ENCODE assay signal across 24 cellular contexts in the genomic region with DNA sequence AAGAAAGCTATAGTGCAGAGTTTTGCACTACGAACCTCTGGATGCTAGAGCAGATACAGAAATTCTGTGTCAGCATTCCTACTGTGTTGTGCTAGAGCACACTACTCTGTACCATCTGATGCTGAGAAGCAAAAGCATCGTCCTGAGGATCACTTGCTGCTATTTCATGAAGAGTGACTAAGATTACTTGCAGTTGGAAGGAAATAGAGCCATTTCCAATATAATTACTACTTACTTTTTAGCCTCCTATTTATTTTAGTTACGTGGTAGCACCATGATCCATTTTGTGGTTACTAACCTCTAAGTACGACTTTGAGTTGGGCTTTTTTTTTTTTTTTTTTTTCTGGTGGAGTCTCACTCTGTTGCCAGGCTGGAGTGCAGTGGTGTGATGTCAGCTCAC.
DNase-seq lines count a peak whose midpoint lies in the region; ATAC-seq, FAIRE-seq and TF ChIP-seq lines count a peak whose summit lies in the region.
"Had no signal": no experiment of that assay in that cellular context is flagged by ENCODE, and none has a peak within 500 bp of the region (broad histone marks: within the 10 kb centered on the region; RNA-seq: fewer than 3 reads in every experiment).

No MANE protein-coding gene starts in this region.

- H3K27me3 ChIP-seq in BE2C, result no peaks in the 10 kb centered on the region
- H3K27me3 ChIP-seq: body of pancreas, pancreas, sigmoid colon had no signal

- no peaks in the 10 kb centered on the region for H3K4me1 ChIP-seq in BE2C
- H3K4me1 ChIP-seq: body of pancreas, pancreas had no signal

- FAIRE-seq in HTR-8/SVneo (lab: Jason Lieb, UNC), result peak; percentile 36
- FAIRE-seq: G401.6, H1, pancreas had no signal

- no peaks in the 10 kb centered on the region for H3K36me3 ChIP-seq in BE2C
- H3K36me3 ChIP-seq: pancreas, sigmoid colon had no signal

- H3K9me3 ChIP-seq in BE2C, result no peaks in the 10 kb centered on the region
- H3K9me3 ChIP-seq: pancreas, sigmoid colon had no signal

- DNase-seq in HTR-8/SVneo (ENCODE audit: insufficient read length, low spot score), result no peak
- DNase-seq in RPMI7951 (ENCODE audit: low read depth), result peak; percentile 58
- peak; percentile 65 for DNase-seq in glomerular visceral epithelial cell (ENCODE audit: extremely low spot score)
- DNase-seq in stromal cell of bone marrow (ENCODE audit: low read depth), result peak; percentile 51
- DNase-seq in BE2C, result no peak
- DNase-seq in putamen (ENCODE audit: low spot score), result no peak
- DNase-seq: activated CD4-positive, alpha-beta T cell treated with anti-CD3 and anti-CD28 coated beads for 4 hours; activated naive CD8-positive, alpha-beta T cell treated with anti-CD3 and anti-CD28 coated beads for 36 hours; CD8-positive, alpha-beta T cell; effector memory CD8-positive, alpha-beta T cell; left cardiac atrium; mesendoderm; naive thymus-derived CD8-positive, alpha-beta T cell; NCI-H1048; NCI-H187 treated with DMSO at 0.1 percent for 48 hours; NCI-H2227 treated with DMSO at 0.1 percent for 48 hours; NCI-H774; pancreas; sigmoid colon; stimulated activated CD4-positive, alpha-beta T cell treated with anti-CD3 and anti-CD28 coated beads, Interleukin-1b, Interleukin-23, amount 100 ng/mL, for 48 hours had no signal

- TF ChIP-seq CTCF in BE2C (IDR thresholded peaks at IDR 0.05; ENCODE audit: low read depth, low read length), result no peak

- no peak overlapping the region for H3K4me3 ChIP-seq in BE2C (ENCODE audit: low read depth, low read length)
- H3K4me3 ChIP-seq: body of pancreas, pancreas, sigmoid colon had no signal

- ATAC-seq in HG03460 (IDR thresholded peaks at IDR 0.05; ENCODE audit: unreplicated experiment), result no peak
- ATAC-seq: CD8-positive, alpha-beta T cell; effector memory CD8-positive, alpha-beta T cell; naive thymus-derived CD8-positive, alpha-beta T cell had no signal

Comparison
In these comparisons a context has a peak if more than half of its experiments do, and no peak if none do; other contexts are left out.
1. DNase-seq: peak in RPMI7951 (single experiment), glomerular visceral epithelial cell (single experiment) and stromal cell of bone marrow (single experiment); none in HTR-8/SVneo (single experiment), BE2C (single experiment) and putamen (single experiment).